In the genomic region with DNA sequence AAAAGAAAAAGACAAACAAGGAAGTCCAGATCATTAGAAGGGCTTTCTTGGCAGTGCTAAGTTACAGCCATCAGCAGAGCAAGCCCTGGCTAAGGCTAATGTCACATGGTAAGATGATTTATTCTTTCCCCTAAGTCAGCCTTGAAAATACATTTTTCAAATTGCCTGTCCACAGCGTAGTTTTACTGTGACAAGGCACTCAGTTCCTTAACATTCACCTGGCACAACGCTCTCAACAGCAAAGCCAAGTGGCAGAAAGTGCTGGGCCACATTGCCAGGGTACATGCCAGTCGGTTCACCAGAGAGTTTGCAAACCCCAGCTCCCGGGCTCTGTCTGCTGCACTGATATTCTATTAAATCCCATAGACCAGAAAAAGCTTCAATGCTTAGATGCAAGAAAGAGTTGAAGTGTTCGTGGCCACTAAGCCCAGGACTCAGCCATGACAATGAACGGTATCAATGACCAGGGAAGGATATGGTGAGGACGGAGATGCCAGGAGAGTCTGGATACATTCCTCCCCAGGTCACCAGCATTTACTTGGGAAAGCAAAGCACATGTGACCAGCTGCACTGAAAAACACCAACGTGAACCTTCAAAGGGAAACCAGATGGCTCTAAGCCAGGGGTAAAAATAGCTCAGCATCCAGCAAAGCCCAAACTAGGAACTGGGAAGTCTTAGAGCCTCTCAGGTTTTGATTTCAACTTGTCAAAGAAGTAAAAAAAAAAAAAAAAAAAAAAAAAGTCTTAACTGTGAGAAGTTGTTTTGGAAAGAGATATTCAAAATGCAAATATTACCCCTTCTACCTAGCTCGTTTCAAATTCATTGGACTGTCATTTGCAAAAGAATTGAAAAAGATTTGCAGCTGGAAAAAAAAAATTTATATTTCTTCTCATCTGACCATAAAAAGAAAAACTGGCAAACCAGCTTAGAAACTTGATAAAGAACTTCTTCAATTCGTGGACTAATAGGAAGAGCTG, we compare ENCODE assay signal across 1 cellular context.
TF ChIP-seq lines count a peak whose summit lies in the region.

No MANE protein-coding gene starts in this region.

TF ChIP-seq in HepG2, 621 proteins besides CTCF, POLR2A, EP300 and RAD21 (continued from another document):
- TF ChIP-seq, protein P1, sequence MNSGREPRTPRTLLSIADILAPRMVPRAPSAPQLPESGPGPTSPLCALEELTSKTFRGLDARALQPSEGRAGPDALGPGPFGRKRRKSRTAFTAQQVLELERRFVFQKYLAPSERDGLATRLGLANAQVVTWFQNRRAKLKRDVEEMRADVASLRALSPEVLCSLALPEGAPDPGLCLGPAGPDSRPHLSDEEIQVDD (CRISPR knock-in tag; IDR thresholded peaks at IDR 0.05; ENCODE audit: borderline replicate concordance), result no peak
- TF ChIP-seq, protein P2, sequence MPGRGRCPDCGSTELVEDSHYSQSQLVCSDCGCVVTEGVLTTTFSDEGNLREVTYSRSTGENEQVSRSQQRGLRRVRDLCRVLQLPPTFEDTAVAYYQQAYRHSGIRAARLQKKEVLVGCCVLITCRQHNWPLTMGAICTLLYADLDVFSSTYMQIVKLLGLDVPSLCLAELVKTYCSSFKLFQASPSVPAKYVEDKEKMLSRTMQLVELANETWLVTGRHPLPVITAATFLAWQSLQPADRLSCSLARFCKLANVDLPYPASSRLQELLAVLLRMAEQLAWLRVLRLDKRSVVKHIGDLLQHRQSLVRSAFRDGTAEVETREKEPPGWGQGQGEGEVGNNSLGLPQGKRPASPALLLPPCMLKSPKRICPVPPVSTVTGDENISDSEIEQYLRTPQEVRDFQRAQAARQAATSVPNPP (CRISPR knock-in tag; IDR thresholded peaks at IDR 0.05), result no peak
- TF ChIP-seq HMG20A (CRISPR knock-in tag; IDR thresholded peaks at IDR 0.05; ENCODE audit: borderline replicate concordance) (peak; percentile 30; the same call in 1 of the 2 replicates), ZNF766 (CRISPR knock-in tag; IDR thresholded peaks at IDR 0.05; ENCODE audit: borderline replicate concordance) (no peak), ZNF256 (CRISPR knock-in tag; conservative IDR thresholded peaks at IDR 0.05) (no peak), PPARG (CRISPR knock-in tag; conservative IDR thresholded peaks at IDR 0.05) (no peak), ATF7-NPFF (CRISPR knock-in tag; IDR thresholded peaks at IDR 0.05; ENCODE audit: low read depth) (no peak), RBFOX2 (IDR thresholded peaks at IDR 0.05; ENCODE audit: low read depth, low read length) (no peak), ZNF207 (IDR thresholded peaks at IDR 0.05; ENCODE audit: borderline replicate concordance) (no peak), RXRB (CRISPR knock-in tag; IDR thresholded peaks at IDR 0.05; ENCODE audit: borderline replicate concordance) (0 out of 2 replicates have a peak, but pooled peaks have one; percentile 10), ZNF7 (CRISPR knock-in tag; IDR thresholded peaks at IDR 0.05) (no peak), ZFYVE20 (CRISPR knock-in tag; IDR thresholded peaks at IDR 0.05; ENCODE audit: borderline replicate concordance, low read depth) (no peak), HMGA1 (CRISPR knock-in tag; conservative IDR thresholded peaks at IDR 0.05) (no peak), NFKBIZ (CRISPR knock-in tag; IDR thresholded peaks at IDR 0.05) (no peak), FOXA3 (CRISPR knock-in tag; IDR thresholded peaks at IDR 0.05) (no peak), XRCC5 (optimal IDR thresholded peaks at IDR 0.05; ENCODE audit: low read length) (no peak)
- TF ChIP-seq, protein P3, sequence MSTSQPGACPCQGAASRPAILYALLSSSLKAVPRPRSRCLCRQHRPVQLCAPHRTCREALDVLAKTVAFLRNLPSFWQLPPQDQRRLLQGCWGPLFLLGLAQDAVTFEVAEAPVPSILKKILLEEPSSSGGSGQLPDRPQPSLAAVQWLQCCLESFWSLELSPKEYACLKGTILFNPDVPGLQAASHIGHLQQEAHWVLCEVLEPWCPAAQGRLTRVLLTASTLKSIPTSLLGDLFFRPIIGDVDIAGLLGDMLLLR (CRISPR knock-in tag; IDR thresholded peaks at IDR 0.05), result no peak
- TF ChIP-seq, protein P4, sequence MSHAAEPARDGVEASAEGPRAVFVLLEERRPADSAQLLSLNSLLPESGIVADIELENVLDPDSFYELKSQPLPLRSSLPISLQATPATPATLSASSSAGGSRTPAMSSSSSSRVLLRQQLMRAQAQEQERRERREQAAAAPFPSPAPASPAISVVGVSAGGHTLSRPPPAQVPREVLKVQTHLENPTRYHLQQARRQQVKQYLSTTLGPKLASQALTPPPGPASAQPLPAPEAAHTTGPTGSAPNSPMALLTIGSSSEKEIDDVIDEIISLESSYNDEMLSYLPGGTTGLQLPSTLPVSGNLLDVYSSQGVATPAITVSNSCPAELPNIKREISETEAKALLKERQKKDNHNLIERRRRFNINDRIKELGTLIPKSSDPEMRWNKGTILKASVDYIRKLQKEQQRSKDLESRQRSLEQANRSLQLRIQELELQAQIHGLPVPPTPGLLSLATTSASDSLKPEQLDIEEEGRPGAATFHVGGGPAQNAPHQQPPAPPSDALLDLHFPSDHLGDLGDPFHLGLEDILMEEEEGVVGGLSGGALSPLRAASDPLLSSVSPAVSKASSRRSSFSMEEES (CRISPR knock-in tag; IDR thresholded peaks at IDR 0.05), result peak; percentile 47; the same call in 1 of the 2 replicates
- TF ChIP-seq, protein P5, sequence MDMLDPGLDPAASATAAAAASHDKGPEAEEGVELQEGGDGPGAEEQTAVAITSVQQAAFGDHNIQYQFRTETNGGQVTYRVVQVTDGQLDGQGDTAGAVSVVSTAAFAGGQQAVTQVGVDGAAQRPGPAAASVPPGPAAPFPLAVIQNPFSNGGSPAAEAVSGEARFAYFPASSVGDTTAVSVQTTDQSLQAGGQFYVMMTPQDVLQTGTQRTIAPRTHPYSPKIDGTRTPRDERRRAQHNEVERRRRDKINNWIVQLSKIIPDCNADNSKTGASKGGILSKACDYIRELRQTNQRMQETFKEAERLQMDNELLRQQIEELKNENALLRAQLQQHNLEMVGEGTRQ (IDR thresholded peaks at IDR 0.05; ENCODE audit: low read depth, low read length), result 0 out of 2 replicates have a peak, but pooled peaks have one; percentile 17
- TF ChIP-seq, protein P5 (CRISPR knock-in tag; IDR thresholded peaks at IDR 0.05; ENCODE audit: borderline replicate concordance), result no peak
